In the genomic region with DNA sequence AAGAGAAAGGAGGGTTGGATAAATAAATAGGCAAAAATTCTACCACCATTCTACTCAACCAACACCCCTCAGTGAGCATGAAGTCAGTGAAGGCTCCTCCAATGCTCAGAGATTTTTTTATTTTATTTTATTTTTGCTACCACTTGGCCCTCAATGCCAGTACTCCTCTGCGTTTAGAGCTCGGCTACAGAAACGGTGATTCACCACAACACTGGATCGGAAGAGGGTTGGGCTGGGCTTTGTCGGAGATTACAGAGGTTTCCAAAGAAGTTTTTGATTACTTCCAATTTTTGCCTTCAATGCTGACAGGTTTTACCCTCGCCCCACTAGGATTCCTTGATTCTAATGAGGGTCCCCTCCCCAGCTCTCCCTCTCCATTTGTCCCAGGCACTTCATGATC, we compare ENCODE assay signal across 25 cellular contexts.
"Had no signal": no experiment of that assay in that cellular context is flagged by ENCODE, and none has a peak within 500 bp of the region (broad histone marks: within the 10 kb centered on the region; RNA-seq: fewer than 3 reads in every experiment).

No MANE protein-coding gene starts in this region.

- H3K36me3 ChIP-seq: adrenal gland, ascending aorta, lower lobe of right lung, thoracic aorta had no signal

- H3K27me3 ChIP-seq: ascending aorta had no signal

- H3K27ac ChIP-seq: adrenal gland, ascending aorta, lower lobe of right lung, thoracic aorta had no signal

- H3K9me3 ChIP-seq: adrenal gland, ascending aorta, lower lobe of right lung, thoracic aorta had no signal

- H3K4me3 Mint-ChIP-seq: activated CD8-positive, alpha-beta T cell treated with anti-CD3 and anti-CD28 coated beads, Interleukin-2, amount 10 ng/mL, durations not matched to agents 7 days and 5 days; activated T-helper 1 cell treated with anti-CD3 and anti-CD28 coated beads, Interleukin-12 subunit alpha, Interleukin-12 subunit beta, Interleukin-2, Interleukin-4 antibody, amounts not matched to agents 30 ng/mL and 10 ng/mL and 1 ng/mL, durations not matched to agents 14 hours and 24 hours and 36 hours; naive thymus-derived CD4-positive, alpha-beta T cell; neural crest cell; type B pancreatic cell had no signal

- H3K4me3 ChIP-seq: adrenal gland, ascending aorta, lower lobe of right lung, thoracic aorta had no signal

- H3K4me1 Mint-ChIP-seq: naive thymus-derived CD4-positive, alpha-beta T cell; neural crest cell had no signal

- FAIRE-seq: kidney, TTC549 had no signal

- DNase-seq: activated CD4-positive, alpha-beta T cell treated with anti-CD3 and anti-CD28 coated beads for 1 hour; activated CD4-positive, alpha-beta T cell treated with anti-CD3 and anti-CD28 coated beads, Interleukin-2, amount 50 U/mL, for 1 hour; activated CD8-positive, alpha-beta T cell treated with anti-CD3 and anti-CD28 coated beads, Interleukin-2, amount 10 ng/mL, durations not matched to agents 7 days and 5 days; activated gamma-delta T cell treated with Interleukin-2 at 50 U/mL for 16 hours; adrenal gland; central memory CD4-positive, alpha-beta T cell; dermis blood vessel endothelial cell; effector memory CD4-positive, alpha-beta T cell; foreskin fibroblast; kidney; lower lobe of right lung; naive thymus-derived CD4-positive, alpha-beta T cell; occipital lobe; posterior cingulate gyrus; stimulated activated CD4-positive, alpha-beta T cell treated with anti-CD3 and anti-CD28 coated beads, Interleukin-4, amount 100 ng/mL, for 24 hours; stimulated activated naive CD4-positive, alpha-beta T cell treated with Interleukin-2 at 50 U/mL for 16 hours; T-helper 1 cell had no signal

- ATAC-seq: activated CD8-positive, alpha-beta T cell treated with anti-CD3 and anti-CD28 coated beads, Interleukin-2, amount 10 ng/mL, durations not matched to agents 7 days and 5 days; activated naive CD4-positive, alpha-beta T cell treated with anti-CD3 and anti-CD28 coated beads, Interleukin-2, amount 50 U/mL, for 72 hours; esophagus mucosa; lower lobe of right lung; naive thymus-derived CD4-positive, alpha-beta T cell had no signal

- H3K4me1 ChIP-seq: adrenal gland, ascending aorta, lower lobe of right lung had no signal

- H3K9me3 Mint-ChIP-seq: activated naive CD4-positive, alpha-beta T cell treated with anti-CD3 and anti-CD28 coated beads, Interleukin-2, amount 50 U/mL, for 72 hours; activated T-helper 1 cell treated with anti-CD3 and anti-CD28 coated beads, Interleukin-12 subunit alpha, Interleukin-12 subunit beta, Interleukin-2, Interleukin-4 antibody, amounts not matched to agents 30 ng/mL and 10 ng/mL and 1 ng/mL, durations not matched to agents 14 hours and 24 hours and 36 hours; type B pancreatic cell had no signal

- H3K27ac Mint-ChIP-seq: activated CD8-positive, alpha-beta T cell treated with anti-CD3 and anti-CD28 coated beads, Interleukin-2, amount 10 ng/mL, durations not matched to agents 7 days and 5 days; activated naive CD4-positive, alpha-beta T cell treated with anti-CD3 and anti-CD28 coated beads, Interleukin-2, amount 50 U/mL, for 72 hours; activated T-helper 1 cell treated with anti-CD3 and anti-CD28 coated beads, Interleukin-12 subunit alpha, Interleukin-12 subunit beta, Interleukin-2, Interleukin-4 antibody, amounts not matched to agents 30 ng/mL and 10 ng/mL and 1 ng/mL, durations not matched to agents 14 hours and 24 hours and 36 hours; naive thymus-derived CD4-positive, alpha-beta T cell; type B pancreatic cell had no signal

- H3K36me3 Mint-ChIP-seq: activated naive CD4-positive, alpha-beta T cell treated with anti-CD3 and anti-CD28 coated beads, Interleukin-2, amount 50 U/mL, for 72 hours; naive thymus-derived CD4-positive, alpha-beta T cell; type B pancreatic cell had no signal
